In the genomic region with DNA sequence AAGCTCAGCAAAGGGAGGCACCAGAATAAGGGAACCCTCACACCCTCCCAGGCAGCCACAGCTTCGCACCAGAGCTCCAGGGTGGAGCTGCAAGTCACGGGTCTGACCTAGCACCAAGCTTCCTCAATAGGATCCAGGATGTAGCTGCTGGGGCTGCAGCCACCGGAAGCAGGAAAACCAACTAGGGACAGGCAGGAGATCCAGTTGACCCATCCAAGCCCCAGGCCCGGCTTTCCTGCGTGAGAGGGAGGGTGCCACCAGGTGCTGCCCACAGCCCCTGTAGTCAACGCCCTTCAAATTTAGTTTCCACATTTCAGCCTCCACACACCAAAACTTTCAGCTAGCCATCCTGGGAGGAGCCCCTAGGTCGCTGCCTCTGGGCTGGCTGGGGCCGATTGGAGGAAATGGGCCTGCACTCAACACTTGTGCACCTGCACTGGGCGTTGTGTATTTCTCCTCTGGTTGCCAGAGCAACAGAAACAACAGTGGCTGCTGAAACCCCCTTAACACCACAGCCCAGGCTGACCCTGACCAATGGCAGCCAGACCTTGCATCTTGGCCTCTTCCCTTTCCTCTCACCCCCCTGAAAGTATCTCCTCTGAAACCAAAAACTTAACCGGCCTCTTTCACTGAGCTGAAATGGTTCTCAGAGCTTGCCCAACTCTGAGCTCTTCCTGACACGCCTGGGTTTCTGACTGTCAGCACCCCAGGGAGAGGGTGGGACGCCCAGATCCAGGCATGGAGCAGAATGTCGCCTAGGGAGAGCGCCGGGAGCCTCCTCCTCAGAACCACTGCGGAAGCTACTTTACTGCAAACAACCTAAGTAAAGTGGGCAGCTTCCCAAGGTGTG, we compare ENCODE assay signal across 9 cellular contexts.
DNase-seq lines count a peak whose midpoint lies in the region; ATAC-seq and TF ChIP-seq lines count a peak whose summit lies in the region.
"Had no signal": no experiment of that assay in that cellular context is flagged by ENCODE, and none has a peak within 500 bp of the region (broad histone marks: within the 10 kb centered on the region; RNA-seq: fewer than 3 reads in every experiment).

No MANE protein-coding gene starts in this region.

- H3K27me3 ChIP-seq in left ventricle myocardium inferior (ENCODE audit: low read depth): no peaks in the 10 kb centered on the region

- no peak overlapping the region for H3K4me3 ChIP-seq in left ventricle myocardium inferior

- peaks cover 3% of the 10 kb centered on the region for H3K27me3 Mint-ChIP-seq in activated CD4-positive, alpha-beta T cell treated with anti-CD3 and anti-CD28 coated beads, Interleukin-2, amount 10 ng/mL, durations not matched to agents 7 days and 5 days
- no peaks in the 10 kb centered on the region for H3K27me3 Mint-ChIP-seq in stimulated activated naive CD8-positive, alpha-beta T cell treated with anti-CD3 and anti-CD28 coated beads, Interleukin-15, amount 100 ng/mL, for 72 hours

- peak overlapping the region; percentile 87 for H3K27ac ChIP-seq in left ventricle myocardium inferior (replicated peaks)

- H3K9me3 Mint-ChIP-seq in activated CD4-positive, alpha-beta T cell treated with anti-CD3 and anti-CD28 coated beads, Interleukin-2, amount 10 ng/mL, durations not matched to agents 7 days and 5 days: peaks cover 8% of the 10 kb centered on the region
- H3K9me3 Mint-ChIP-seq in stimulated activated naive CD8-positive, alpha-beta T cell treated with anti-CD3 and anti-CD28 coated beads, Interleukin-15, amount 100 ng/mL, for 72 hours: no peaks in the 10 kb centered on the region

- peaks cover 48% of the 10 kb centered on the region for H3K4me1 ChIP-seq in left ventricle myocardium inferior

- no peak overlapping the region for H3K4me3 Mint-ChIP-seq in activated CD4-positive, alpha-beta T cell treated with anti-CD3 and anti-CD28 coated beads, Interleukin-2, amount 10 ng/mL, durations not matched to agents 7 days and 5 days
- H3K4me3 Mint-ChIP-seq in stimulated activated naive CD8-positive, alpha-beta T cell treated with anti-CD3 and anti-CD28 coated beads, Interleukin-15, amount 100 ng/mL, for 72 hours: peak overlapping the region in 1 of 2 donors; percentile 3
- H3K4me3 Mint-ChIP-seq: brain had no signal

- peaks cover 15% of the 10 kb centered on the region for H3K36me3 Mint-ChIP-seq in activated CD4-positive, alpha-beta T cell treated with anti-CD3 and anti-CD28 coated beads, Interleukin-2, amount 10 ng/mL, durations not matched to agents 7 days and 5 days (ENCODE audit: low read depth)
- H3K36me3 Mint-ChIP-seq: brain had no signal

- peaks cover 10% of the 10 kb centered on the region for H3K9me3 ChIP-seq in left ventricle myocardium inferior (replicated peaks)

- DNase-seq in CD1c-positive myeloid dendritic cell (ENCODE audit: extremely low spot score) (peak; percentile 36), left ventricle myocardium inferior (peak; percentile 74), D341Med (ENCODE audit: low spot score) (no peak), GOT3 (lab: John Stamatoyannopoulos, UW) (no peak)
- DNase-seq in activated CD4-positive, alpha-beta T cell treated with anti-CD3 and anti-CD28 coated beads, Interleukin-2, amount 10 ng/mL, durations not matched to agents 7 days and 5 days: peak; percentile 78
- peak; percentile 45 to 71 for DNase-seq in stimulated activated naive CD8-positive, alpha-beta T cell treated with anti-CD3 and anti-CD28 coated beads, Interleukin-15, amount 100 ng/mL, for 72 hours

- no peaks in the 10 kb centered on the region for H3K36me3 ChIP-seq in left ventricle myocardium inferior

- TF ChIP-seq CTCF in left ventricle myocardium inferior (IDR thresholded peaks at IDR 0.05; ENCODE audit: borderline replicate concordance): no peak

- H3K4me1 Mint-ChIP-seq in activated CD4-positive, alpha-beta T cell treated with anti-CD3 and anti-CD28 coated beads, Interleukin-2, amount 10 ng/mL, durations not matched to agents 7 days and 5 days: peaks cover 53% of the 10 kb centered on the region
- peaks cover 28% of the 10 kb centered on the region for H3K4me1 Mint-ChIP-seq in stimulated activated naive CD8-positive, alpha-beta T cell treated with anti-CD3 and anti-CD28 coated beads, Interleukin-15, amount 100 ng/mL, for 72 hours

- ATAC-seq in GM19324 (IDR thresholded peaks at IDR 0.05; ENCODE audit: low FRiP score, unreplicated experiment) (peak; percentile 99), HG03196 (IDR thresholded peaks at IDR 0.05; ENCODE audit: unreplicated experiment) (peak; percentile 98)
- peak; percentile 97 for ATAC-seq in stimulated activated naive CD8-positive, alpha-beta T cell treated with anti-CD3 and anti-CD28 coated beads, Interleukin-15, amount 100 ng/mL, for 72 hours

- POLR2A ChIA-PET in activated CD4-positive, alpha-beta T cell treated with anti-CD3 and anti-CD28 coated beads, Interleukin-2, amount 10 ng/mL, durations not matched to agents 7 days and 5 days (lab: Charles Lee): interaction anchor here (1.1 kb wide), 1 partner anchor 29 kb away, joined by 3 read pairs; no protein-coding TSS in a partner anchor

- CTCF ChIA-PET in activated CD4-positive, alpha-beta T cell treated with anti-CD3 and anti-CD28 coated beads, Interleukin-2, amount 10 ng/mL, durations not matched to agents 7 days and 5 days (lab: Charles Lee): interaction anchor here (1.1 to 2.1 kb wide), 4 partner anchors 8 to 49 kb away, joined by 3 to 8 read pairs (median 4); no protein-coding TSS in a partner anchor

- peak overlapping the region; percentile 79 for H3K27ac Mint-ChIP-seq in activated CD4-positive, alpha-beta T cell treated with anti-CD3 and anti-CD28 coated beads, Interleukin-2, amount 10 ng/mL, durations not matched to agents 7 days and 5 days
- peak overlapping the region; percentile 48 to 88 for H3K27ac Mint-ChIP-seq in stimulated activated naive CD8-positive, alpha-beta T cell treated with anti-CD3 and anti-CD28 coated beads, Interleukin-15, amount 100 ng/mL, for 72 hours

- intact Hi-C loops in left ventricle myocardium inferior (cut with micrococcal nuclease): loop anchor here (5.0 kb wide), 1 partner anchor 107 kb away; no protein-coding TSS in a partner anchor

Comparison
In these comparisons a context has a peak if more than half of its experiments do, and no peak if none do; other contexts are left out.
1. DNase-seq: peak in CD1c-positive myeloid dendritic cell (single experiment), activated CD4-positive, alpha-beta T cell treated with anti-CD3 and anti-CD28 coated beads, Interleukin-2, amount 10 ng/mL, durations not matched to agents 7 days and 5 days (single experiment), left ventricle myocardium inferior (single experiment) and stimulated activated naive CD8-positive, alpha-beta T cell treated with anti-CD3 and anti-CD28 coated beads, Interleukin-15, amount 100 ng/mL, for 72 hours (2 of 2); none in D341Med (single experiment) and GOT3 (single experiment).
2. Peak in every context shown above with its lines, with median percentiles within 50 percentile points of each other: ATAC-seq.